ENCODE assay signal across 16 cellular contexts in the genomic region with DNA sequence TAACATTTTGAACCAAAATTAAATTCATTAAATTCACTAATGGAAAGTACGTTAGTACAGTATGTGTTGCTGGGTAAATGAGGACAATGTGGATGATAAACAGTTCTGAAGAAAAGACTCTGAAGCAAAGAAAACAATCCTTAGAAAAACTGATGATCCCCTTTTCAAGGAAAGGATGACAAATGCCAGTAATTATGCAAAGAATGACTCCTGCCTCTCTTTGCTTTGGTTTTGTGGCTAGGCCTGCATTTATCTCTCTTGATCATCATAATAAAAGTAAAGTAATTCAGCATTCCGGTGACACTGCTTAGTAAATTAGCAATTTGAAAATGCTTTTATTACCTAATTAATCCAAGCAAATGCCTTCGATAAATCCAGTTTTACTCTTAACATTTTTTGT.
DNase-seq lines count a peak whose midpoint lies in the region; ATAC-seq, FAIRE-seq and TF ChIP-seq lines count a peak whose summit lies in the region.
"Had no signal": no experiment of that assay in that cellular context is flagged by ENCODE, and none has a peak within 500 bp of the region (broad histone marks: within the 10 kb centered on the region; RNA-seq: fewer than 3 reads in every experiment).

No MANE protein-coding gene starts in this region.

- H3K79me2 ChIP-seq in fibroblast of lung (ENCODE audit: control insufficient read depth, insufficient read depth, low read length) = peaks cover 25% of the 10 kb centered on the region
- H3K79me2 ChIP-seq in smooth muscle cell (ENCODE audit: low read depth) = peaks cover 28% of the 10 kb centered on the region

- no peaks in the 10 kb centered on the region for H3K9me3 Mint-ChIP-seq in activated naive CD4-positive, alpha-beta T cell treated with anti-CD3 and anti-CD28 coated beads, Interleukin-2, amount 50 U/mL, for 24 hours
- no peaks in the 10 kb centered on the region for H3K9me3 Mint-ChIP-seq in activated naive CD4-positive, alpha-beta T cell treated with anti-CD3 and anti-CD28 coated beads for 36 hours
- H3K9me3 Mint-ChIP-seq: stimulated activated naive B cell treated with anti-CD40 and anti-IgM and Interleukin-4, amounts not matched to agents 10 μg/mL and 1 μg/mL and 100 μg/mL, for 72 hours had no signal

- H3K9me3 ChIP-seq in fibroblast of lung (ENCODE audit: control insufficient read depth, insufficient read depth, low read depth, low read length) (no peaks in the 10 kb centered on the region), smooth muscle cell (replicated peaks; ENCODE audit: low read depth) (no peaks in the 10 kb centered on the region), adrenal gland (replicated peaks in 1 of 3) (no peaks in the 10 kb centered on the region), right atrium auricular region (no peaks in the 10 kb centered on the region)
- H3K9me3 ChIP-seq: BE2C, gastroesophageal sphincter had no signal

- DNase-seq in activated naive CD4-positive, alpha-beta T cell treated with anti-CD3 and anti-CD28 coated beads for 36 hours = no peak
- DNase-seq in RCC 7860 (ENCODE audit: low spot score) = peak; percentile 21
- DNase-seq in fibroblast of lung (ENCODE audit: low read depth in 2 of 2) = peak in 1 of 2 donors; percentile 56
- DNase-seq in smooth muscle cell (lab: John Stamatoyannopoulos, UW; ENCODE audit: unreplicated experiment) = no peak
- no peak for DNase-seq in adrenal gland
- no peak for DNase-seq in right atrium auricular region (ENCODE audit: low spot score)
- DNase-seq: activated gamma-delta T cell treated with Interleukin-2 at 50 U/mL for 16 hours; BE2C; cortex of kidney; MM.1S; NCI-H345; SHP77; stimulated activated naive B cell treated with anti-CD40 and anti-IgM and Interleukin-4, amounts not matched to agents 10 μg/mL and 1 μg/mL and 100 μg/mL, for 72 hours had no signal

- TF ChIP-seq CTCF in fibroblast of lung (conservative IDR thresholded peaks at IDR 0.05 in 1 of 2, IDR thresholded peaks at IDR 0.05 in 1 of 2; ENCODE audit: low read depth in 1 of 2, low read length in 2 of 2) = no peak
- TF ChIP-seq CTCF in smooth muscle cell (IDR thresholded peaks at IDR 0.05; ENCODE audit: borderline replicate concordance, insufficient read depth, poor library complexity, severe bottlenecking) = no peak
- TF ChIP-seq CTCF in adrenal gland (IDR thresholded peaks at IDR 0.05) = no peak
- TF ChIP-seq CTCF in right atrium auricular region (IDR thresholded peaks at IDR 0.05) = no peak

- intact Hi-C loops in activated naive CD4-positive, alpha-beta T cell treated with anti-CD3 and anti-CD28 coated beads for 36 hours (cut with micrococcal nuclease) = loop anchor here (1.0 to 10.0 kb wide), 3 partner anchors 231 to 523 kb away; no protein-coding TSS in a partner anchor
- intact Hi-C loops in adrenal gland (cut with DNase I) = no loop called here

- peaks cover 13% of the 10 kb centered on the region for H3K36me3 Mint-ChIP-seq in activated naive CD4-positive, alpha-beta T cell treated with anti-CD3 and anti-CD28 coated beads, Interleukin-2, amount 50 U/mL, for 24 hours
- peaks cover 10% of the 10 kb centered on the region for H3K36me3 Mint-ChIP-seq in activated naive CD4-positive, alpha-beta T cell treated with anti-CD3 and anti-CD28 coated beads for 36 hours (ENCODE audit: low read depth)

- H3K27ac ChIP-seq in fibroblast of lung (ENCODE audit: insufficient read depth, low read length) (no peak overlapping the region), smooth muscle cell (ENCODE audit: low read depth) (peak overlapping the region; percentile 72), adrenal gland (no peak overlapping the region), right atrium auricular region (no peak overlapping the region)
- H3K27ac ChIP-seq: gastroesophageal sphincter had no signal

- H3K4me3 ChIP-seq in fibroblast of lung (replicated peaks in 1 of 4; ENCODE audit: control extremely low read depth in 1 of 4, insufficient read depth in 1 of 4, low read depth in 3 of 4, low read length in 4 of 4) (no peak overlapping the region), smooth muscle cell (no peak overlapping the region), adrenal gland (no peak overlapping the region), right atrium auricular region (no peak overlapping the region)
- H3K4me3 ChIP-seq: gastroesophageal sphincter had no signal

- H3K4me3 Mint-ChIP-seq in activated naive CD4-positive, alpha-beta T cell treated with anti-CD3 and anti-CD28 coated beads, Interleukin-2, amount 50 U/mL, for 24 hours = peak overlapping the region; percentile 11
- no peak overlapping the region for H3K4me3 Mint-ChIP-seq in activated naive CD4-positive, alpha-beta T cell treated with anti-CD3 and anti-CD28 coated beads for 36 hours

- H3K4me2 ChIP-seq in fibroblast of lung (ENCODE audit: extremely low read depth, insufficient read depth, low read length) (peak overlapping the region; percentile 35), smooth muscle cell (peak overlapping the region; percentile 73)

- peaks cover 24% of the 10 kb centered on the region for H3K4me1 Mint-ChIP-seq in activated naive CD4-positive, alpha-beta T cell treated with anti-CD3 and anti-CD28 coated beads, Interleukin-2, amount 50 U/mL, for 24 hours
- H3K4me1 Mint-ChIP-seq in activated naive CD4-positive, alpha-beta T cell treated with anti-CD3 and anti-CD28 coated beads for 36 hours (ENCODE audit: low read depth) = peaks cover 23% of the 10 kb centered on the region

- H4K20me1 ChIP-seq in fibroblast of lung (ENCODE audit: control insufficient read depth, extremely low read depth, insufficient read depth, low read length) = no peaks in the 10 kb centered on the region
- H4K20me1 ChIP-seq in smooth muscle cell (ENCODE audit: low read depth) = peaks cover 8% of the 10 kb centered on the region

- no peaks in the 10 kb centered on the region for H3K4me1 ChIP-seq in fibroblast of lung (ENCODE audit: control insufficient read depth, extremely low read depth, insufficient read depth, low read length)
- peaks cover 23% of the 10 kb centered on the region for H3K4me1 ChIP-seq in smooth muscle cell (ENCODE audit: low read depth)
- H3K4me1 ChIP-seq in adrenal gland (replicated peaks in 1 of 2) = no peaks in the 10 kb centered on the region
- peaks cover 0 to 5% of the 10 kb centered on the region in 2 donors for H3K4me1 ChIP-seq in right atrium auricular region
- H3K4me1 ChIP-seq: BE2C had no signal

- H2AFZ ChIP-seq in fibroblast of lung (ENCODE audit: low read length) (no peak overlapping the region), smooth muscle cell (ENCODE audit: low read depth) (no peak overlapping the region)

- H3K9ac ChIP-seq in fibroblast of lung (ENCODE audit: insufficient read depth, low read length) = no peak overlapping the region
- H3K9ac ChIP-seq in smooth muscle cell (ENCODE audit: low read depth) = no peak overlapping the region

- CTCF ChIA-PET in activated naive CD4-positive, alpha-beta T cell treated with anti-CD3 and anti-CD28 coated beads for 36 hours (lab: Charles Lee) = no interaction called here

- H3K27ac Mint-ChIP-seq in activated naive CD4-positive, alpha-beta T cell treated with anti-CD3 and anti-CD28 coated beads, Interleukin-2, amount 50 U/mL, for 24 hours = peak overlapping the region; percentile 65
- no peak overlapping the region for H3K27ac Mint-ChIP-seq in activated naive CD4-positive, alpha-beta T cell treated with anti-CD3 and anti-CD28 coated beads for 36 hours
- H3K27ac Mint-ChIP-seq: stimulated activated naive B cell treated with anti-CD40 and anti-IgM and Interleukin-4, amounts not matched to agents 10 μg/mL and 1 μg/mL and 100 μg/mL, for 72 hours had no signal

- 33% methylated on average over 3 of the region's 3 CpGs for WGBS in smooth muscle cell (ENCODE audit: low lambda C conversion rate)
- WGBS in adrenal gland, 4 donors = 74 to 90% (median 78%) methylated on average over 3 of the region's 3 CpGs

- no peaks in the 10 kb centered on the region for H3K27me3 Mint-ChIP-seq in activated naive CD4-positive, alpha-beta T cell treated with anti-CD3 and anti-CD28 coated beads, Interleukin-2, amount 50 U/mL, for 24 hours
- H3K27me3 Mint-ChIP-seq in activated naive CD4-positive, alpha-beta T cell treated with anti-CD3 and anti-CD28 coated beads for 36 hours (ENCODE audit: low read depth) = no peaks in the 10 kb centered on the region

- no peak for TF ChIP-seq POLR2A in adrenal gland (IDR thresholded peaks at IDR 0.05)

- H3K36me3 ChIP-seq in fibroblast of lung (ENCODE audit: control insufficient read depth, insufficient read depth, low read length) (no peaks in the 10 kb centered on the region), smooth muscle cell (ENCODE audit: low read depth) (no peaks in the 10 kb centered on the region), adrenal gland (replicated peaks in 1 of 2) (no peaks in the 10 kb centered on the region), right atrium auricular region (no peaks in the 10 kb centered on the region)
- H3K36me3 ChIP-seq: BE2C, gastroesophageal sphincter had no signal

- peak; percentile 82 for FAIRE-seq in RCC 7860 (lab: Jason Lieb, UNC)

- ATAC-seq in GM21717 (IDR thresholded peaks at IDR 0.05; ENCODE audit: unreplicated experiment) = no peak
- ATAC-seq: gastroesophageal sphincter; stimulated activated naive B cell treated with anti-CD40 and anti-IgM and Interleukin-4, amounts not matched to agents 10 μg/mL and 1 μg/mL and 100 μg/mL, for 72 hours had no signal

- H3F3A ChIP-seq in smooth muscle cell (ENCODE audit: low read depth) = no peaks in the 10 kb centered on the region

- no peaks in the 10 kb centered on the region for H3K27me3 ChIP-seq in fibroblast of lung (ENCODE audit: control insufficient read depth, insufficient read depth, low read length)
- H3K27me3 ChIP-seq in smooth muscle cell (ENCODE audit: low read depth) = no peaks in the 10 kb centered on the region
- peaks cover 50% of the 10 kb centered on the region for H3K27me3 ChIP-seq in adrenal gland
- peaks cover 3 to 4% of the 10 kb centered on the region in 2 donors for H3K27me3 ChIP-seq in right atrium auricular region
